In genomic region chr6:133817460-133818047, GRCh38 we compare ENCODE assay signal across 8 cellular contexts.
DNase-seq lines count a peak whose midpoint lies in the region; ATAC-seq, FAIRE-seq and TF ChIP-seq lines count a peak whose summit lies in the region.

No MANE protein-coding gene starts in this region.

- no peaks in the 10 kb centered on the region for H3K9me3 Mint-ChIP-seq in activated B cell treated with CpG ODN at 0.5 μM for 24 hours

- no peaks in the 10 kb centered on the region for H3K4me1 Mint-ChIP-seq in activated B cell treated with CpG ODN at 0.5 μM for 24 hours

- H3K4me3 ChIP-seq in esophagus muscularis mucosa, result no peak overlapping the region

- no peak overlapping the region for H3K27ac ChIP-seq in esophagus muscularis mucosa (replicated peaks in 1 of 4)

- FAIRE-seq in GM12891 (lab: Jason Lieb, UNC), result no peak

- POLR2A ChIA-PET in activated B cell treated with CpG ODN at 0.5 μM for 24 hours (lab: Charles Lee), result no interaction called here

- 86% methylated on average over 9 of the region's 9 CpGs for WGBS in esophagus muscularis mucosa

- no peaks in the 10 kb centered on the region for H3K9me3 ChIP-seq in esophagus muscularis mucosa

- H3K27me3 Mint-ChIP-seq in activated B cell treated with CpG ODN at 0.5 μM for 24 hours, result peaks cover 6% of the 10 kb centered on the region

- no peaks in the 10 kb centered on the region for H3K36me3 ChIP-seq in esophagus muscularis mucosa

- intact Hi-C loops in activated B cell treated with CpG ODN at 0.5 μM for 24 hours (cut with micrococcal nuclease), result no loop called here
- intact Hi-C loops in esophagus muscularis mucosa (cut with DNase I), result no loop called here

- no peak for TF ChIP-seq POLR2A in GM12891 (IDR thresholded peaks at IDR 0.05; ENCODE audit: low read depth, low read length)
- no peak for TF ChIP-seq POLR2A in esophagus muscularis mucosa (IDR thresholded peaks at IDR 0.05; ENCODE audit: low read depth)

- H3K4me1 ChIP-seq in esophagus muscularis mucosa, result peaks cover 0 to 6% (median 0%) of the 10 kb centered on the region in 4 donors

- no peak for TF ChIP-seq EP300 in esophagus muscularis mucosa (IDR thresholded peaks at IDR 0.05)

- TF ChIP-seq CTCF in activated B cell treated with CpG ODN at 0.5 μM for 24 hours (IDR thresholded peaks at IDR 0.05) (peak; percentile 62), esophagus muscularis mucosa (IDR thresholded peaks at IDR 0.05) (peak in 2 of 3 experiments; percentile 27 to 51)

- no peaks in the 10 kb centered on the region for H3K36me3 Mint-ChIP-seq in activated B cell treated with CpG ODN at 0.5 μM for 24 hours (ENCODE audit: low read depth)

- H3K27me3 ChIP-seq in esophagus muscularis mucosa, result no peaks in the 10 kb centered on the region

- peak; percentile 9 for DNase-seq in GM12891 (ENCODE audit: insufficient read length, low spot score)
- DNase-seq in activated B cell treated with CpG ODN at 0.5 μM for 24 hours, result peak; percentile 21
- no peak for DNase-seq in esophagus muscularis mucosa (ENCODE audit: extremely low spot score)
- peak in 2 of 3 experiments; percentile 9 to 48 for DNase-seq in stimulated activated CD4-positive, alpha-beta T cell treated with anti-CD3 and anti-CD28 coated beads, TNF-alpha, amount 100 ng/mL, for 24 hours (ENCODE audit: low read depth in 3 of 3)
- no peak for DNase-seq in NCI-H1048 (lab: John Stamatoyannopoulos, UW)

- H3K27ac Mint-ChIP-seq in activated B cell treated with CpG ODN at 0.5 μM for 24 hours, result no peak overlapping the region

- no peak overlapping the region for H3K4me3 Mint-ChIP-seq in activated B cell treated with CpG ODN at 0.5 μM for 24 hours

- peak; percentile 57 for ATAC-seq in HG02970 (IDR thresholded peaks at IDR 0.05; ENCODE audit: low FRiP score, unreplicated experiment)
- no peak for ATAC-seq in activated B cell treated with CpG ODN at 0.5 μM for 24 hours (ENCODE audit: low read depth)
- no peak for ATAC-seq in HG03196 (IDR thresholded peaks at IDR 0.05; ENCODE audit: unreplicated experiment)
- ATAC-seq in GM18907 (IDR thresholded peaks at IDR 0.05; ENCODE audit: unreplicated experiment), result no peak

- CTCF ChIA-PET in activated B cell treated with CpG ODN at 0.5 μM for 24 hours (lab: Charles Lee), result interaction anchor here (1.4 kb wide), 1 partner anchor 9 kb away, joined by 4 read pairs; no protein-coding TSS in a partner anchor

TF ChIP-seq in GM12891, 5 proteins besides CTCF, POLR2A, EP300 and RAD21:
- TF ChIP-seq POLR2AphosphoS5 (IDR thresholded peaks at IDR 0.05; ENCODE audit: low read depth, low read length), result no peak
- TF ChIP-seq TAF1 (IDR thresholded peaks at IDR 0.05; ENCODE audit: low read depth, low read length), result no peak
- no peak for TF ChIP-seq SPI1 (IDR thresholded peaks at IDR 0.05; ENCODE audit: low read depth, low read length)
- TF ChIP-seq POU2F2 (IDR thresholded peaks at IDR 0.05; ENCODE audit: low read depth, low read length), result no peak
- TF ChIP-seq PAX5 (IDR thresholded peaks at IDR 0.05; ENCODE audit: insufficient read depth, low read length, severe bottlenecking), result no peak

Comparison
In these comparisons a context has a peak if more than half of its experiments do, and no peak if none do; other contexts are left out.
1. DNase-seq: peak in GM12891 (single experiment), activated B cell treated with CpG ODN at 0.5 μM for 24 hours (single experiment) and stimulated activated CD4-positive, alpha-beta T cell treated with anti-CD3 and anti-CD28 coated beads, TNF-alpha, amount 100 ng/mL, for 24 hours (2 of 3); none in esophagus muscularis mucosa (single experiment) and NCI-H1048 (single experiment).